8 cellular contexts compared by ENCODE assay signal in genomic region chr13:32811297-32811800, GRCh38.
DNase-seq lines count a peak whose midpoint lies in the region; ATAC-seq and TF ChIP-seq lines count a peak whose summit lies in the region.

No MANE protein-coding gene starts in this region.

- WGBS in ovary, 3 donors, result 43 to 46% (median 45%) methylated on average over 7 of the region's 7 CpGs

- H3K9me3 ChIP-seq in fibroblast of lung (ENCODE audit: control insufficient read depth, insufficient read depth, low read depth, low read length) (no peaks in the 10 kb centered on the region), ovary (no peaks in the 10 kb centered on the region)

- DNase-seq in GM13976 (ENCODE audit: low spot score), result peak; percentile 69
- peak; percentile 34 for DNase-seq in NAMALWA (ENCODE audit: low spot score)
- DNase-seq in fibroblast of lung (ENCODE audit: low read depth in 2 of 2), result no peak
- DNase-seq in OCI-M2 (lab: John Stamatoyannopoulos, UW; ENCODE audit: unreplicated experiment), result no peak
- DNase-seq in NCI-H2029 treated with DMSO at 0.1 percent for 48 hours (lab: John Stamatoyannopoulos, UW), result no peak
- DNase-seq in ovary, result no peak
- DNase-seq in HuH-7 (ENCODE audit: low spot score), result no peak

- TF ChIP-seq CTCF in GM13976 (IDR thresholded peaks at IDR 0.05; ENCODE audit: borderline replicate concordance, control extremely low read depth, extremely low read depth, insufficient read depth, missing control alignments) (no peak), fibroblast of lung (conservative IDR thresholded peaks at IDR 0.05 in 1 of 2, IDR thresholded peaks at IDR 0.05 in 1 of 2; ENCODE audit: low read depth in 1 of 2, low read length in 2 of 2) (no peak), ovary (IDR thresholded peaks at IDR 0.05) (no peak)

- H3K4me2 ChIP-seq in fibroblast of lung (ENCODE audit: extremely low read depth, insufficient read depth, low read length), result no peak overlapping the region

- intact Hi-C loops in ovary (cut with DNase I), result no loop called here

- ATAC-seq in GM21619 (IDR thresholded peaks at IDR 0.05; ENCODE audit: unreplicated experiment), result peak; percentile 79

- no peak for TF ChIP-seq EP300 in ovary (IDR thresholded peaks at IDR 0.05)

- H4K20me1 ChIP-seq in fibroblast of lung (ENCODE audit: control insufficient read depth, extremely low read depth, insufficient read depth, low read length), result no peaks in the 10 kb centered on the region

- peak overlapping the region; percentile 5 for H2AFZ ChIP-seq in fibroblast of lung (ENCODE audit: low read length)

- no peaks in the 10 kb centered on the region for H3K79me2 ChIP-seq in fibroblast of lung (ENCODE audit: control insufficient read depth, insufficient read depth, low read length)

- no peak overlapping the region for H3K9ac ChIP-seq in fibroblast of lung (ENCODE audit: insufficient read depth, low read length)

- H3K4me3 ChIP-seq in fibroblast of lung (replicated peaks in 1 of 4; ENCODE audit: control extremely low read depth in 1 of 4, insufficient read depth in 1 of 4, low read depth in 3 of 4, low read length in 4 of 4) (no peak overlapping the region), ovary (no peak overlapping the region)

- H3K27ac ChIP-seq in fibroblast of lung (ENCODE audit: insufficient read depth, low read length) (no peak overlapping the region), ovary (no peak overlapping the region)

- H3K4me1 ChIP-seq in fibroblast of lung (ENCODE audit: control insufficient read depth, extremely low read depth, insufficient read depth, low read length) (no peaks in the 10 kb centered on the region), ovary (ENCODE audit: insufficient read depth) (no peaks in the 10 kb centered on the region)

- H3K27me3 ChIP-seq in fibroblast of lung (ENCODE audit: control insufficient read depth, insufficient read depth, low read length), result no peaks in the 10 kb centered on the region
- no peaks in the 10 kb centered on the region for H3K27me3 ChIP-seq in ovary

- in situ Hi-C loops in GM13976 (cut with MboI; ENCODE audit: low sequenced_read_pairs, unreplicated experiment), result no loop called here

- TF ChIP-seq POLR2A in ovary (IDR thresholded peaks at IDR 0.05), result no peak

- H3K36me3 ChIP-seq in fibroblast of lung (ENCODE audit: control insufficient read depth, insufficient read depth, low read length) (no peaks in the 10 kb centered on the region), ovary (no peaks in the 10 kb centered on the region)

Comparison
In these comparisons a context has a peak if more than half of its experiments do, and no peak if none do; other contexts are left out.
1. DNase-seq: peak in GM13976 (single experiment) and NAMALWA (single experiment); none in fibroblast of lung (0 of 2), OCI-M2 (single experiment), NCI-H2029 treated with DMSO at 0.1 percent for 48 hours (single experiment), ovary (0 of 5) and HuH-7 (single experiment).